In the genomic region with DNA sequence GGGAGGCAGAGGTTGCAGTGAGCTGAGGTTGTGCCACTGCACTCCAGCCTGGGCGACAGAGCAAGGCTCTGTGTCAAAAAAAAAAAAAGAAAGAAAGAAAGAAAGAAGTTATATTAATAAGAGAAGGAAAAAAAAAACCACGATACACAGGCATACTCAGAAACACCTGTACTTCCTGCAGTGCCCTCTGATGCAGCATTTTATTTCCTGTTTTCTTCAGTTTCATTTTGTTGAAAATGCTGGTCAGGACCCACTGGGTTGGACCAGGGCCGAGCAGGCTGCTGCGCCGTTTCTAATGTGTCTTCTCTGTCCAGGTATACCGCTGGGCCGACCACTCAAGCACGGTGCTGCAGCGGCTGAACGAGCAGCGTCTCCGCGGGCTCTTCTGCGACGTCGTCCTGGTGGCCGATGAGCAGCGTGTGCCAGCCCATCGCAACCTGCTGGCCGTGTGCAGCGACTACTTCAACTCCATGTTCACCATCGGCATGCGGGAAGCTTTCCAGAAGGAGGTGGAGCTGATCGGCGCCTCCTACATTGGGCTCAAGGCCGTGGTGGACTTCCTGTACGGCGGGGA, we compare ENCODE assay signal across 21 cellular contexts. TPM values are rescaled to one million over a fixed set of nuclear protein-coding genes. Genes with fewer than 3 reads are reported as not detected.
A peak's percentile ranks its signal among the peaks of the same experiment; 100 is the strongest.
DNase-seq lines count a peak whose midpoint lies in the region; ATAC-seq, FAIRE-seq and TF ChIP-seq lines count a peak whose summit lies in the region.
"Had no signal": no experiment of that assay in that cellular context is flagged by ENCODE, and none has a peak within 500 bp of the region (broad histone marks: within the 10 kb centered on the region; RNA-seq: fewer than 3 reads in every experiment).

No MANE protein-coding gene starts in this region.

- H4K8ac ChIP-seq in H1 (ENCODE audit: extremely low read depth, insufficient read depth, low read length), result no peak overlapping the region

- FAIRE-seq in HepG2 (lab: Jason Lieb, UNC) (no peak), H1 (lab: Jason Lieb, UNC) (no peak)

- TF ChIP-seq EP300 in HepG2 (IDR thresholded peaks at IDR 0.05; ENCODE audit: low read depth in 2 of 2, low read length in 2 of 2), result no peak
- no peak for TF ChIP-seq EP300 in HepG2 (CRISPR knock-in tag; IDR thresholded peaks at IDR 0.05; ENCODE audit: borderline replicate concordance)
- TF ChIP-seq EP300 in H1 (IDR thresholded peaks at IDR 0.05; ENCODE audit: borderline replicate concordance in 1 of 2, low read depth in 2 of 2, low read length in 2 of 2), result no peak

- no peak overlapping the region for H2AK5ac ChIP-seq in H1 (ENCODE audit: low read depth, low read length)

- H3K23ac ChIP-seq in H1 (ENCODE audit: insufficient read length), result no peak overlapping the region

- H3K9me3 Mint-ChIP-seq in activated B cell treated with CpG ODN at 0.5 μM for 24 hours, result no peaks in the 10 kb centered on the region
- H3K9me3 Mint-ChIP-seq: nephron had no signal

- H3K9ac ChIP-seq in HepG2 (ENCODE audit: insufficient read depth, low read depth, low read length) (no peak overlapping the region), H1 (replicated peaks in 1 of 4; ENCODE audit: extremely low read depth in 1 of 4, low read depth in 3 of 4, low read length in 3 of 4) (no peak overlapping the region)
- H3K9ac ChIP-seq: KMS-11 had no signal

- peak overlapping the region; percentile 15 for H3K4me3 Mint-ChIP-seq in activated B cell treated with CpG ODN at 0.5 μM for 24 hours
- H3K4me3 Mint-ChIP-seq: nephron had no signal

- intact Hi-C loops in HepG2 (cut with micrococcal nuclease; ENCODE audit: unreplicated experiment) (no loop called here), right lobe of liver (cut with DNase I) (no loop called here), activated B cell treated with CpG ODN at 0.5 μM for 24 hours (cut with micrococcal nuclease) (loop anchor here (5.0 kb wide), 1 partner anchor 34 kb away; no protein-coding TSS in a partner anchor), Right ventricle myocardium inferior (cut with DNase I) (no loop called here)

- no peak overlapping the region for H4K91ac ChIP-seq in H1 (replicated peaks; ENCODE audit: insufficient read length, low read length)

- no TSS peak for BruUV-seq in HepG2 (replicated peaks; lab: Mats Ljungman, UMichigan)

- no peaks in the 10 kb centered on the region for H3K79me2 ChIP-seq in HepG2 (ENCODE audit: insufficient read depth, low read length)
- H3K79me2 ChIP-seq in H1 (ENCODE audit: control insufficient read depth in 1 of 2, insufficient read depth in 2 of 2, low read length in 2 of 2), result no peaks in the 10 kb centered on the region

- H3K36me3 ChIP-seq in HepG2 (replicated peaks in 1 of 2; ENCODE audit: control insufficient read depth in 1 of 2, insufficient read depth in 2 of 2, low read length in 2 of 2) (peaks cover 23 to 59% of the 10 kb centered on the region in 2 experiments), right lobe of liver (peaks cover 0 to 54% (median 33%) of the 10 kb centered on the region in 4 donors), H1 (ENCODE audit: control insufficient read depth in 2 of 4, insufficient read depth in 4 of 4, low read length in 3 of 4) (peaks cover 8 to 18% (median 14%) of the 10 kb centered on the region in 4 experiments; a peak in 7 of 8 replicates), Peyer's patch (peaks cover 4 to 76% (median 5%) of the 10 kb centered on the region in 3 donors)

- H3K4me2 ChIP-seq in HepG2 (ENCODE audit: low read depth, low read length), result no peak overlapping the region
- no peak overlapping the region for H3K4me2 ChIP-seq in H1 (ENCODE audit: insufficient read depth in 1 of 2, low read depth in 2 of 2, low read length in 2 of 2)
- H3K4me2 ChIP-seq: KMS-11 had no signal

- ATAC-seq in HepG2 (no peak), right lobe of liver (no peak), activated B cell treated with CpG ODN at 0.5 μM for 24 hours (ENCODE audit: low read depth) (peak; percentile 86), Right ventricle myocardium inferior (no peak), HG03196 (IDR thresholded peaks at IDR 0.05; ENCODE audit: unreplicated experiment) (no peak)
- ATAC-seq: esophagus mucosa, sciatic nerve had no signal

- H3K27me3 ChIP-seq in HepG2 (ENCODE audit: control insufficient read depth in 1 of 2, insufficient read depth in 2 of 2, low read length in 2 of 2), result no peaks in the 10 kb centered on the region
- no peaks in the 10 kb centered on the region for H3K27me3 ChIP-seq in right lobe of liver
- no peaks in the 10 kb centered on the region for H3K27me3 ChIP-seq in H1 (replicated peaks in 1 of 4; ENCODE audit: control insufficient read depth in 3 of 4, extremely low read depth in 1 of 4, insufficient read depth in 3 of 4, low read length in 3 of 4)
- H3K27me3 ChIP-seq in Peyer's patch, result no peaks in the 10 kb centered on the region
- H3K27me3 ChIP-seq: tibial artery had no signal

- POLR2A ChIA-PET in HepG2 (lab: Yijun Ruan, JAX), result no interaction called here
- POLR2A ChIA-PET in activated B cell treated with CpG ODN at 0.5 μM for 24 hours (lab: Charles Lee), result no interaction called here
- POLR2A ChIA-PET in H1 (lab: Charles Lee; ENCODE audit: partially characterized antibody), result no interaction called here

- H2BK12ac ChIP-seq in H1 (ENCODE audit: low read depth, low read length), result no peak overlapping the region

- DNase-seq in HepG2 (ENCODE audit: low spot score) (no peak), right lobe of liver (no peak), activated B cell treated with CpG ODN at 0.5 μM for 24 hours (no peak), H1 (ENCODE audit: low read depth in 1 of 2, low spot score in 2 of 2) (no peak), Right ventricle myocardium inferior (ENCODE audit: missing footprints) (no peak), Peyer's patch (no peak)
- DNase-seq: activated effector memory CD4-positive, alpha-beta T cell treated with anti-CD3 and anti-CD28 coated beads, Interleukin-2, amount 50 U/mL, for 16 hours; DMS79 treated with DMSO at 0.1 percent for 48 hours; effector CD4-positive, alpha-beta T cell; GOT3; NCI-H187; NCI-H2227 treated with DMSO at 0.1 percent for 48 hours; NCI-H774; OCI-M1; SHP77 treated with DMSO at 0.1 percent for 48 hours; tibial artery had no signal

- TF ChIP-seq RAD21 in HepG2 (CRISPR knock-in tag; IDR thresholded peaks at IDR 0.05) (no peak), H1 (IDR thresholded peaks at IDR 0.05 in 1 of 2, conservative IDR thresholded peaks at IDR 0.05 in 1 of 2; ENCODE audit: low read depth in 2 of 2, low read length in 2 of 2) (no peak)

- no peaks in the 10 kb centered on the region; the same call in 1 of the 2 replicates for H3K79me1 ChIP-seq in H1 (ENCODE audit: low read depth, low read length)

- H2BK15ac ChIP-seq in H1 (ENCODE audit: low read length), result no peak overlapping the region

- H3K23me2 ChIP-seq in H1 (ENCODE audit: low read depth, low read length), result no peaks in the 10 kb centered on the region

- H3K4me1 ChIP-seq in HepG2 (ENCODE audit: insufficient read depth, low read length), result no peaks in the 10 kb centered on the region
- peaks cover 0 to 13% (median 5%) of the 10 kb centered on the region in 4 donors for H3K4me1 ChIP-seq in right lobe of liver
- no peaks in the 10 kb centered on the region for H3K4me1 ChIP-seq in H1 (replicated peaks in 1 of 4; ENCODE audit: control insufficient read depth in 3 of 4, insufficient read depth in 4 of 4, low read length in 3 of 4)
- H3K4me1 ChIP-seq in Peyer's patch, result peaks cover 0 to 4% (median 0%) of the 10 kb centered on the region in 4 donors

- no peak overlapping the region for H4K5ac ChIP-seq in H1 (ENCODE audit: insufficient read length, low read depth, low read length)

- no peak overlapping the region for H3K14ac ChIP-seq in H1 (ENCODE audit: insufficient read length)

- TF ChIP-seq CTCF in HepG2 (CRISPR knock-in tag; IDR thresholded peaks at IDR 0.05) (no peak), right lobe of liver (IDR thresholded peaks at IDR 0.05) (no peak), activated B cell treated with CpG ODN at 0.5 μM for 24 hours (IDR thresholded peaks at IDR 0.05) (no peak), H1 (IDR thresholded peaks at IDR 0.05; ENCODE audit: control extremely low read depth in 1 of 3, insufficient read depth in 1 of 3, low read depth in 1 of 3, low read length in 3 of 3) (peak in 2 of 3 experiments; percentile 7 to 15; a peak in 2 of 4 replicates), Peyer's patch (IDR thresholded peaks at IDR 0.05) (no peak)

- no peak overlapping the region for H3K27ac ChIP-seq in HepG2 (ENCODE audit: extremely low read length, insufficient read depth, low read length)
- no peak overlapping the region for H3K27ac ChIP-seq in right lobe of liver
- H3K27ac ChIP-seq in H1 (ENCODE audit: low read depth, low read length), result no peak overlapping the region
- H3K27ac ChIP-seq in Peyer's patch, result peak overlapping the region in 1 of 4 donors; percentile 64
- H3K27ac ChIP-seq: KMS-11, tibial artery had no signal

- no peak overlapping the region; the same call in 1 of the 2 replicates for H2BK5ac ChIP-seq in H1 (ENCODE audit: low read depth, low read length)

- H3K4me1 Mint-ChIP-seq in activated B cell treated with CpG ODN at 0.5 μM for 24 hours, result peaks cover 36% of the 10 kb centered on the region
- H3K4me1 Mint-ChIP-seq: nephron had no signal

- no peak overlapping the region for H3K18ac ChIP-seq in H1 (ENCODE audit: extremely low read depth, low read length)

- H4K20me1 ChIP-seq in HepG2 (ENCODE audit: insufficient read depth, low read length) (no peaks in the 10 kb centered on the region), H1 (replicated peaks in 1 of 2; ENCODE audit: control insufficient read depth in 1 of 2, insufficient read depth in 2 of 2, low read length in 2 of 2) (peaks cover 0 to 2% of the 10 kb centered on the region in 2 experiments)

- no peak overlapping the region for H2BK120ac ChIP-seq in H1 (replicated peaks; ENCODE audit: low read depth, low read length)

- H3K9me3 ChIP-seq in HepG2 (ENCODE audit: low read length) (no peaks in the 10 kb centered on the region), right lobe of liver (no peaks in the 10 kb centered on the region), H1 (ENCODE audit: insufficient read depth in 2 of 2, low read depth in 1 of 2, low read length in 1 of 2) (no peaks in the 10 kb centered on the region), Peyer's patch (no peaks in the 10 kb centered on the region)
- H3K9me3 ChIP-seq: tibial artery had no signal

- H2AFZ ChIP-seq in HepG2 (ENCODE audit: low read length), result no peak overlapping the region
- H2AFZ ChIP-seq in H1 (ENCODE audit: low read length), result no peak overlapping the region

- H3K27ac Mint-ChIP-seq in activated B cell treated with CpG ODN at 0.5 μM for 24 hours, result peak overlapping the region; percentile 77
- H3K27ac Mint-ChIP-seq: nephron had no signal

- no peak overlapping the region for H3K4ac ChIP-seq in H1 (replicated peaks; ENCODE audit: insufficient read length, low read depth, low read length)

- TF ChIP-seq POLR2A in HepG2 (IDR thresholded peaks at IDR 0.05; ENCODE audit: insufficient read depth in 1 of 2, low read depth in 2 of 2, low read length in 2 of 2) (no peak), right lobe of liver (IDR thresholded peaks at IDR 0.05) (no peak), H1 (IDR thresholded peaks at IDR 0.05; ENCODE audit: control extremely low read depth in 1 of 2, low read depth in 2 of 2, low read length in 2 of 2) (no peak), Peyer's patch (IDR thresholded peaks at IDR 0.05) (no peak)

- H3K56ac ChIP-seq in H1 (replicated peaks; ENCODE audit: insufficient read length, low read depth, low read length), result no peak overlapping the region

- H2BK20ac ChIP-seq in H1 (ENCODE audit: low read length), result no peak overlapping the region

- no peak overlapping the region for H3K4me3 ChIP-seq in HepG2 (replicated peaks in 1 of 3; ENCODE audit: insufficient read depth in 1 of 3, low read depth in 2 of 3, low read length in 3 of 3)
- no peak overlapping the region for H3K4me3 ChIP-seq in right lobe of liver
- H3K4me3 ChIP-seq in H1 (ENCODE audit: extremely low read depth in 1 of 4, insufficient read depth in 2 of 4, low read depth in 3 of 4, low read length in 4 of 4), result no peak overlapping the region
- H3K4me3 ChIP-seq in Peyer's patch, result no peak overlapping the region
- H3K4me3 ChIP-seq: tibial artery had no signal

- H3K36me3 Mint-ChIP-seq in activated B cell treated with CpG ODN at 0.5 μM for 24 hours (ENCODE audit: low read depth), result peaks cover 85% of the 10 kb centered on the region

- H3K27me3 Mint-ChIP-seq in activated B cell treated with CpG ODN at 0.5 μM for 24 hours, result no peaks in the 10 kb centered on the region

- in situ Hi-C loops in HepG2 (cut with HindIII; ENCODE audit: extremely low pct_ligation_motif_present, low pct_unique_long_range_greater_than_20kb), result no loop called here

- CTCF ChIA-PET in HepG2 (lab: Yijun Ruan, JAX; ENCODE audit: low intra/inter-chr PET ratio, low total read pairs), result no interaction called here
- CTCF ChIA-PET in activated B cell treated with CpG ODN at 0.5 μM for 24 hours (lab: Charles Lee), result interaction anchor here (1.4 kb wide), 1 partner anchor 34 kb away, joined by 9 read pairs; no protein-coding TSS in a partner anchor
- CTCF ChIA-PET in H1 (lab: Charles Lee; ENCODE audit: partially characterized antibody), result interaction anchor here (0.7 to 1.6 kb wide), 2 partner anchors 69 to 81 kb away, joined by 3 to 8 read pairs; no protein-coding TSS in a partner anchor

- 97% methylated on average over 28 of the region's 28 CpGs for WGBS in HepG2 (ENCODE audit: low lambda C conversion rate)
- 68% methylated on average over 4 of the region's 28 CpGs for WGBS in right lobe of liver (ENCODE audit: insufficient coverage, low coverage, low lambda C conversion rate, missing lambda C conversion rate)
- WGBS in H1 (ENCODE audit: extremely low coverage in 1 of 2, insufficient coverage in 1 of 2, insufficient read length in 1 of 2, insufficient replicate concordance in 2 of 2, low coverage in 1 of 2, low lambda C conversion rate in 2 of 2, missing lambda C conversion rate in 1 of 2), 2 experiments, result 97% methylated on average over 26 of the region's 28 CpGs; no CpG with 5 or more reads in 1 of the 2 experiments

RNA-seq across cellular contexts. Expression of gene KLHL36, which starts 8.3 kb away (rescaled TPM):
- 23.6 and 24.3 TPM in 2 replicates for total RNA-seq in HepG2 (2016; rRNA removed; fragmentation: Illumina TruSeq; extraction: Trizol)
- 5.2 and 5.7 TPM in 2 replicates for total RNA-seq in HepG2 (2016; cell fraction: cytosol; rRNA removed; fragmentation: Illumina TruSeq; extraction: Trizol; ENCODE audit: low read depth)
- 19.7 and 25.5 TPM in 2 replicates for total RNA-seq in HepG2 (2016; cell fraction: insoluble cytoplasmic fraction; rRNA removed; fragmentation: Illumina TruSeq; extraction: Trizol)
- total RNA-seq in HepG2 (2016; cell fraction: membrane; rRNA removed; fragmentation: Illumina TruSeq; extraction: Trizol), result 13.6 and 13.8 TPM in 2 replicates
- total RNA-seq in HepG2 (2016; cell fraction: nucleus; rRNA removed; fragmentation: Illumina TruSeq; extraction: Trizol), result 19.3 and 23.7 TPM in 2 replicates
- 26.0 and 34.9 TPM in 2 replicates for polyA plus RNA-seq in HepG2 (2011; rRNA removed)
- 19.5 and 24.5 TPM in 2 replicates for polyA plus RNA-seq in HepG2 (2011; cell fraction: cytosol; rRNA removed)
- 101 and 113 TPM in 2 replicates for polyA plus RNA-seq in HepG2 (2011; cell fraction: nucleus; rRNA removed)
- polyA plus RNA-seq in HepG2 (2012), result 13.5 and 16.7 TPM in 2 replicates
- 3.3 and 4.5 TPM in 2 replicates for polyA plus RNA-seq in HepG2 (2016; cell fraction: cytosol; fragmentation: Illumina TruSeq; extraction: Trizol; ENCODE audit: low read depth)
- 12.0 and 13.5 TPM in 2 replicates for polyA plus RNA-seq in HepG2 (2016; cell fraction: insoluble cytoplasmic fraction; fragmentation: Illumina TruSeq; extraction: Trizol; ENCODE audit: low read depth)
- polyA plus RNA-seq in HepG2 (2016; cell fraction: membrane; fragmentation: Illumina TruSeq; extraction: Trizol; ENCODE audit: low read depth), result 5.3 and 6.0 TPM in 2 replicates
- 30.5 and 31.5 TPM in 2 replicates for polyA plus RNA-seq in HepG2 (2016; cell fraction: nucleus; fragmentation: Illumina TruSeq; extraction: Trizol; ENCODE audit: insufficient read depth, low read depth)
- 18.8 and 92.4 TPM in 2 replicates for polyA minus RNA-seq in HepG2 (2011; rRNA and poly(A)+ RNA removed; ENCODE audit: low replicate concordance)
- 32.9 and 39.6 TPM in 2 replicates for polyA minus RNA-seq in HepG2 (2011; cell fraction: cytosol; rRNA and poly(A)+ RNA removed)
- 40.4 and 48.1 TPM in 2 replicates for polyA minus RNA-seq in HepG2 (2011; cell fraction: nucleus; rRNA and poly(A)+ RNA removed)
- total RNA-seq in right lobe of liver, result 10 to 100 TPM; 20.1 to 31.3 (median 21.9) TPM
- 62.6 and 72.7 TPM in 2 replicates for total RNA-seq in activated B cell treated with CpG ODN at 0.5 μM for 24 hours
- total RNA-seq in H1 (2021; fragmentation: NEBNext Ultra II Directional; extraction: Animal tissue kit (Norgen Biotek cat#: 25700)), result 33.6 and 35.3 TPM in 2 replicates
- 22.9 and 33.7 TPM in 2 replicates for polyA plus RNA-seq in H1 (2011; rRNA removed)
- polyA plus RNA-seq in H1 (2011; cell fraction: cytosol; rRNA removed), result 25.1 TPM
- polyA plus RNA-seq in H1 (2011; cell fraction: nucleus; rRNA removed), result 34.8 TPM
- polyA plus RNA-seq in H1 (2012, experiment 1 of 2), result 16.3 to 22.6 TPM (median 21.6 TPM) in 4 replicates
- 13.3 TPM for polyA plus RNA-seq in H1 (2012, experiment 2 of 2)
- 14.7 TPM for polyA plus RNA-seq in H1 (2013, experiment 1 of 2)
- 14.9 TPM for polyA plus RNA-seq in H1 (2013, experiment 2 of 2)
- 48.3 and 51.7 TPM in 2 replicates for polyA minus RNA-seq in H1 (2011; rRNA and poly(A)+ RNA removed)
- 40.4 TPM for polyA minus RNA-seq in H1 (2011; cell fraction: cytosol; rRNA and poly(A)+ RNA removed)
- polyA minus RNA-seq in H1 (2011; cell fraction: nucleus; rRNA and poly(A)+ RNA removed), result 30.4 TPM
- total RNA-seq in Right ventricle myocardium inferior, result 58.2 TPM
- total RNA-seq in Peyer's patch, result 10 to 100 TPM; 57.8 to 81.4 (median 74.4) TPM

RNA-seq across cellular contexts. Expression of gene COTL1, which starts 38.8 kb away (rescaled TPM):
- 8.6 and 8.7 TPM in 2 replicates for total RNA-seq in HepG2 (2016; rRNA removed; fragmentation: Illumina TruSeq; extraction: Trizol)
- total RNA-seq in HepG2 (2016; cell fraction: cytosol; rRNA removed; fragmentation: Illumina TruSeq; extraction: Trizol; ENCODE audit: low read depth), result 5.8 and 8.7 TPM in 2 replicates
- total RNA-seq in HepG2 (2016; cell fraction: insoluble cytoplasmic fraction; rRNA removed; fragmentation: Illumina TruSeq; extraction: Trizol), result 7.3 and 9.2 TPM in 2 replicates
- total RNA-seq in HepG2 (2016; cell fraction: membrane; rRNA removed; fragmentation: Illumina TruSeq; extraction: Trizol), result 14.0 and 18.2 TPM in 2 replicates
- total RNA-seq in HepG2 (2016; cell fraction: nucleus; rRNA removed; fragmentation: Illumina TruSeq; extraction: Trizol), result 3.7 and 4.3 TPM in 2 replicates
- polyA plus RNA-seq in HepG2 (2011; rRNA removed), result 9.7 and 16.9 TPM in 2 replicates
- polyA plus RNA-seq in HepG2 (2011; cell fraction: cytosol; rRNA removed), result 8.5 and 16.0 TPM in 2 replicates
- polyA plus RNA-seq in HepG2 (2011; cell fraction: nucleus; rRNA removed), result 5.1 and 7.3 TPM in 2 replicates
- polyA plus RNA-seq in HepG2 (2012), result 8.5 and 17.2 TPM in 2 replicates
- polyA plus RNA-seq in HepG2 (2016; cell fraction: cytosol; fragmentation: Illumina TruSeq; extraction: Trizol; ENCODE audit: low read depth), result 15.3 and 18.5 TPM in 2 replicates
- polyA plus RNA-seq in HepG2 (2016; cell fraction: insoluble cytoplasmic fraction; fragmentation: Illumina TruSeq; extraction: Trizol; ENCODE audit: low read depth), result 17.5 and 21.2 TPM in 2 replicates
- polyA plus RNA-seq in HepG2 (2016; cell fraction: membrane; fragmentation: Illumina TruSeq; extraction: Trizol; ENCODE audit: low read depth), result 23.1 and 28.6 TPM in 2 replicates
- 10.8 and 11.4 TPM in 2 replicates for polyA plus RNA-seq in HepG2 (2016; cell fraction: nucleus; fragmentation: Illumina TruSeq; extraction: Trizol; ENCODE audit: insufficient read depth, low read depth)
- polyA minus RNA-seq in HepG2 (2011; rRNA and poly(A)+ RNA removed; ENCODE audit: low replicate concordance), result 13.8 and 51.4 TPM in 2 replicates
- polyA minus RNA-seq in HepG2 (2011; cell fraction: cytosol; rRNA and poly(A)+ RNA removed), result 3.7 and 9.1 TPM in 2 replicates
- polyA minus RNA-seq in HepG2 (2011; cell fraction: nucleus; rRNA and poly(A)+ RNA removed), result 3.7 and 4.8 TPM in 2 replicates
- total RNA-seq in right lobe of liver, result 10 to 100 TPM; 12.4 to 51.0 (median 18.6) TPM
- 487 and 525 TPM in 2 replicates for total RNA-seq in activated B cell treated with CpG ODN at 0.5 μM for 24 hours
- 183 TPM in 2 replicates for total RNA-seq in H1 (2021; fragmentation: NEBNext Ultra II Directional; extraction: Animal tissue kit (Norgen Biotek cat#: 25700))
- polyA plus RNA-seq in H1 (2011; rRNA removed), result 59.2 and 89.0 TPM in 2 replicates
- 69.0 TPM for polyA plus RNA-seq in H1 (2011; cell fraction: cytosol; rRNA removed)
- 66.9 TPM for polyA plus RNA-seq in H1 (2011; cell fraction: nucleus; rRNA removed)
- 130 to 155 TPM (median 146 TPM) in 4 replicates for polyA plus RNA-seq in H1 (2012, experiment 1 of 2)
- 218 TPM for polyA plus RNA-seq in H1 (2012, experiment 2 of 2)
- 116 TPM for polyA plus RNA-seq in H1 (2013, experiment 1 of 2)
- 122 TPM for polyA plus RNA-seq in H1 (2013, experiment 2 of 2)
- polyA minus RNA-seq in H1 (2011; rRNA and poly(A)+ RNA removed), result 20.0 and 39.8 TPM in 2 replicates
- polyA minus RNA-seq in H1 (2011; cell fraction: cytosol; rRNA and poly(A)+ RNA removed), result 41.8 TPM
- 27.7 TPM for polyA minus RNA-seq in H1 (2011; cell fraction: nucleus; rRNA and poly(A)+ RNA removed)
- total RNA-seq in Right ventricle myocardium inferior, result 18.4 TPM
- 10 to 100 TPM; 29.6 to 84.2 (median 43.1) TPM for total RNA-seq in Peyer's patch

RNA-seq across cellular contexts. Expression of gene USP10, which starts 43.2 kb away (rescaled TPM):
- total RNA-seq in HepG2 (2016; rRNA removed; fragmentation: Illumina TruSeq; extraction: Trizol) (79.1 and 97.6 TPM in 2 replicates), right lobe of liver (10 to 100 TPM; 41.5 to 53.2 (median 44.6) TPM), activated B cell treated with CpG ODN at 0.5 μM for 24 hours (138 and 147 TPM in 2 replicates), Right ventricle myocardium inferior (76.5 TPM), Peyer's patch (10 to 100 TPM; 48.0 to 85.5 (median 59.9) TPM)
- total RNA-seq in HepG2 (2016; cell fraction: cytosol; rRNA removed; fragmentation: Illumina TruSeq; extraction: Trizol; ENCODE audit: low read depth), result 57.5 and 62.5 TPM in 2 replicates
- total RNA-seq in HepG2 (2016; cell fraction: insoluble cytoplasmic fraction; rRNA removed; fragmentation: Illumina TruSeq; extraction: Trizol), result 76.4 and 87.1 TPM in 2 replicates
- 73.6 and 81.2 TPM in 2 replicates for total RNA-seq in HepG2 (2016; cell fraction: membrane; rRNA removed; fragmentation: Illumina TruSeq; extraction: Trizol)
- total RNA-seq in HepG2 (2016; cell fraction: nucleus; rRNA removed; fragmentation: Illumina TruSeq; extraction: Trizol), result 78.0 and 88.2 TPM in 2 replicates
- polyA plus RNA-seq in HepG2 (2011; rRNA removed) (114 and 122 TPM in 2 replicates), H1 (2011; rRNA removed) (171 and 224 TPM in 2 replicates)
- 68.7 and 92.2 TPM in 2 replicates for polyA plus RNA-seq in HepG2 (2011; cell fraction: cytosol; rRNA removed)
- polyA plus RNA-seq in HepG2 (2011; cell fraction: nucleus; rRNA removed), result 127 and 143 TPM in 2 replicates
- polyA plus RNA-seq in HepG2 (2012), result 65.1 and 93.3 TPM in 2 replicates
- 17.7 and 17.8 TPM in 2 replicates for polyA plus RNA-seq in HepG2 (2016; cell fraction: cytosol; fragmentation: Illumina TruSeq; extraction: Trizol; ENCODE audit: low read depth)
- polyA plus RNA-seq in HepG2 (2016; cell fraction: insoluble cytoplasmic fraction; fragmentation: Illumina TruSeq; extraction: Trizol; ENCODE audit: low read depth), result 102 and 128 TPM in 2 replicates
- polyA plus RNA-seq in HepG2 (2016; cell fraction: membrane; fragmentation: Illumina TruSeq; extraction: Trizol; ENCODE audit: low read depth), result 41.4 and 44.1 TPM in 2 replicates
- 118 and 120 TPM in 2 replicates for polyA plus RNA-seq in HepG2 (2016; cell fraction: nucleus; fragmentation: Illumina TruSeq; extraction: Trizol; ENCODE audit: insufficient read depth, low read depth)
- 349 and 427 TPM in 2 replicates for polyA minus RNA-seq in HepG2 (2011; rRNA and poly(A)+ RNA removed; ENCODE audit: low replicate concordance)
- polyA minus RNA-seq in HepG2 (2011; cell fraction: cytosol; rRNA and poly(A)+ RNA removed), result 64.3 and 66.8 TPM in 2 replicates
- polyA minus RNA-seq in HepG2 (2011; cell fraction: nucleus; rRNA and poly(A)+ RNA removed), result 118 TPM in 2 replicates
- total RNA-seq in H1 (2021; fragmentation: NEBNext Ultra II Directional; extraction: Animal tissue kit (Norgen Biotek cat#: 25700)), result 186 and 195 TPM in 2 replicates
- polyA plus RNA-seq in H1 (2011; cell fraction: cytosol; rRNA removed), result 133 TPM
- polyA plus RNA-seq in H1 (2011; cell fraction: nucleus; rRNA removed), result 270 TPM
- polyA plus RNA-seq in H1 (2012, experiment 1 of 2), result 144 to 168 TPM (median 154 TPM) in 4 replicates
- 26.5 TPM for polyA plus RNA-seq in H1 (2012, experiment 2 of 2)
- polyA plus RNA-seq in H1 (2013, experiment 1 of 2), result 104 TPM
- 99.0 TPM for polyA plus RNA-seq in H1 (2013, experiment 2 of 2)
- 417 and 489 TPM in 2 replicates for polyA minus RNA-seq in H1 (2011; rRNA and poly(A)+ RNA removed)
- polyA minus RNA-seq in H1 (2011; cell fraction: cytosol; rRNA and poly(A)+ RNA removed), result 122 TPM
- polyA minus RNA-seq in H1 (2011; cell fraction: nucleus; rRNA and poly(A)+ RNA removed), result 124 TPM

Comparison
In these comparisons a context has a peak if more than half of its experiments do, and no peak if none do; other contexts are left out.
1. CTCF ChIP-seq: peak in H1 (2 of 3); none in HepG2 (single experiment), right lobe of liver (0 of 4), activated B cell treated with CpG ODN at 0.5 μM for 24 hours (single experiment) and Peyer's patch (0 of 6).
2. Of the 41 proteins assayed by ChIP-seq in both HepG2 and H1: peak only in HepG2: none; only in H1: CTCF; in both: none; in neither: 40.